In genomic region chr19:46515879-46516350, GRCh38 we compare ENCODE assay signal across 8 cellular contexts. TPM values are rescaled to one million over a fixed set of nuclear protein-coding genes. Genes with fewer than 3 reads are reported as not detected.
DNase-seq lines count a peak whose midpoint lies in the region; ATAC-seq, FAIRE-seq and TF ChIP-seq lines count a peak whose summit lies in the region.

No MANE protein-coding gene starts in this region.

- no peaks in the 10 kb centered on the region for H3K36me3 ChIP-seq in A673 (ENCODE audit: insufficient read depth, low read length, poor library complexity, severe bottlenecking)
- H3K36me3 ChIP-seq in adrenal gland (replicated peaks in 1 of 2) = no peaks in the 10 kb centered on the region
- no peaks in the 10 kb centered on the region for H3K36me3 ChIP-seq in keratinocyte (ENCODE audit: control insufficient read depth in 2 of 2, extremely low read depth in 1 of 2, insufficient read depth in 2 of 2, low read length in 2 of 2)
- no peaks in the 10 kb centered on the region for H3K36me3 ChIP-seq in upper lobe of right lung

- 16 to 22% (median 19%) methylated on average over 6 of the region's 6 CpGs for WGBS in adrenal gland, 4 donors

- H2AFZ ChIP-seq in keratinocyte (ENCODE audit: control insufficient read depth, low read length) = no peak overlapping the region

- TF ChIP-seq CTCF in A673 (conservative IDR thresholded peaks at IDR 0.05; ENCODE audit: low read depth, low read length) (peak; percentile 75), adrenal gland (IDR thresholded peaks at IDR 0.05) (peak; percentile 44 to 77 (median 62)), keratinocyte (optimal IDR thresholded peaks at IDR 0.05 in 1 of 3, IDR thresholded peaks at IDR 0.05 in 1 of 3, conservative IDR thresholded peaks at IDR 0.05 in 1 of 3; ENCODE audit: extremely low read depth in 1 of 3, insufficient read depth in 2 of 3, low read length in 3 of 3) (peak; percentile 49 to 66 (median 54)), upper lobe of right lung (IDR thresholded peaks at IDR 0.05) (peak; percentile 65)

- no TSS peak for BruUV-seq in A673 (replicated peaks; lab: Mats Ljungman, UMichigan)

- no peak overlapping the region for H3K27ac ChIP-seq in A673 (ENCODE audit: low read depth, low read length, poor library complexity, severe bottlenecking)
- no peak overlapping the region for H3K27ac ChIP-seq in adrenal gland
- no peak overlapping the region for H3K27ac ChIP-seq in keratinocyte (ENCODE audit: control insufficient read depth, insufficient read depth, low read length)
- no peak overlapping the region for H3K27ac ChIP-seq in upper lobe of right lung

- intact Hi-C loops in A673 (cut with micrococcal nuclease; ENCODE audit: unreplicated experiment) = loop anchor here (10.0 kb wide), 1 partner anchor 441 kb away; no protein-coding TSS in a partner anchor
- intact Hi-C loops in adrenal gland (cut with DNase I) = loop anchor here (5.0 to 10.0 kb wide), 3 partner anchors 34 to 231 kb away; no protein-coding TSS in a partner anchor
- intact Hi-C loops in upper lobe of right lung (cut with DNase I) = no loop called here

- H3K4me1 ChIP-seq in A673 (ENCODE audit: insufficient read depth, low read length, poor library complexity, severe bottlenecking) = no peaks in the 10 kb centered on the region
- no peaks in the 10 kb centered on the region for H3K4me1 ChIP-seq in adrenal gland (replicated peaks in 1 of 2)
- peaks cover 3% of the 10 kb centered on the region for H3K4me1 ChIP-seq in keratinocyte (ENCODE audit: control insufficient read depth, extremely low read depth, insufficient read depth, low read length)
- H3K4me1 ChIP-seq in upper lobe of right lung = peaks cover 3% of the 10 kb centered on the region

- dilution Hi-C loops in keratinocyte (cut with MboI; ENCODE audit: extremely low pct_ligation_motif_present, low sequenced_read_pairs) = no loop called here

- no peaks in the 10 kb centered on the region for H4K20me1 ChIP-seq in keratinocyte (ENCODE audit: control insufficient read depth, extremely low read depth, insufficient read depth, low read length)

- H3K27me3 ChIP-seq in A673 (replicated peaks; ENCODE audit: insufficient read depth, low read depth, low read length, poor library complexity) (no peaks in the 10 kb centered on the region), adrenal gland (no peaks in the 10 kb centered on the region), keratinocyte (ENCODE audit: control insufficient read depth, extremely low read depth, insufficient read depth, low read length) (no peaks in the 10 kb centered on the region), upper lobe of right lung (peaks cover 11% of the 10 kb centered on the region)

- no peaks in the 10 kb centered on the region for H3K9me3 ChIP-seq in A673 (ENCODE audit: low read depth, low read length, poor library complexity, severe bottlenecking)
- H3K9me3 ChIP-seq in adrenal gland (replicated peaks in 1 of 3) = no peaks in the 10 kb centered on the region
- H3K9me3 ChIP-seq in keratinocyte (ENCODE audit: control insufficient read depth, low read depth, low read length) = peaks cover 2% of the 10 kb centered on the region
- H3K9me3 ChIP-seq in upper lobe of right lung = no peaks in the 10 kb centered on the region

- H3K4me3 ChIP-seq in A673 (ENCODE audit: low read depth, low read length, poor library complexity, severe bottlenecking) = no peak overlapping the region
- no peak overlapping the region for H3K4me3 ChIP-seq in adrenal gland
- H3K4me3 ChIP-seq in keratinocyte (ENCODE audit: control insufficient read depth in 2 of 3, extremely low read depth in 1 of 3, insufficient read depth in 2 of 3, low read depth in 1 of 3, low read length in 3 of 3) = no peak overlapping the region
- no peak overlapping the region for H3K4me3 ChIP-seq in upper lobe of right lung

- peak; percentile 77 for DNase-seq in A673 (ENCODE audit: low spot score)
- peak; percentile 44 for DNase-seq in EL
- peak; percentile 36 for DNase-seq in NCI-H226
- peak in 1 of 7 donors; percentile 26 for DNase-seq in adrenal gland
- no peak for DNase-seq in keratinocyte (ENCODE audit: low read depth, low spot score)
- DNase-seq in upper lobe of right lung = no peak
- DNase-seq in NCI-H187 treated with DMSO at 0.1 percent for 48 hours (lab: John Stamatoyannopoulos, UW) = no peak

- H3K9me1 ChIP-seq in keratinocyte (ENCODE audit: control insufficient read depth, extremely low read depth, insufficient read depth, low read length) = no peaks in the 10 kb centered on the region

- no peak for FAIRE-seq in keratinocyte (lab: Jason Lieb, UNC)

- ATAC-seq in upper lobe of right lung = peak; percentile 52
- ATAC-seq in GM21526 (IDR thresholded peaks at IDR 0.05; ENCODE audit: low FRiP score, unreplicated experiment) = no peak

- CTCF ChIA-PET in A673 (lab: Charles Lee) = interaction anchor here (0.5 to 0.7 kb wide), 5 partner anchors 70 to 646 kb away, joined by 3 to 5 read pairs (median 3); partner anchors contain the start of gene HIF3A

- POLR2A ChIA-PET in A673 (lab: Charles Lee; ENCODE audit: low non-redundant PET) = no interaction called here

- no peaks in the 10 kb centered on the region for H3K79me2 ChIP-seq in keratinocyte (ENCODE audit: control insufficient read depth, insufficient read depth, low read length)

- TF ChIP-seq POLR2A in adrenal gland (IDR thresholded peaks at IDR 0.05) = no peak

- no peak overlapping the region for H3K9ac ChIP-seq in keratinocyte (ENCODE audit: control insufficient read depth, extremely low read depth, insufficient read depth, low read length)

- H3K4me2 ChIP-seq in keratinocyte (ENCODE audit: control insufficient read depth, extremely low read depth, insufficient read depth, low read depth, low read length) = no peak overlapping the region

RNA-seq across cellular contexts. Expression of gene PNMA8B, which starts 20.2 kb away (rescaled TPM):
- total RNA-seq in A673 (2021) = 0.75 and 0.81 TPM in 2 replicates
- 10 to 100 TPM; 27.9 to 63.4 (median 36.4) TPM for total RNA-seq in adrenal gland
- 10 to 100 TPM in 1 of 3 donors, 1 to 10 TPM in 2; 7.6 to 15.1 (median 7.9) TPM for polyA plus RNA-seq in adrenal gland
- polyA plus RNA-seq in keratinocyte = 0.01 TPM in 1 of 3 replicates, not detected in the others
- polyA plus RNA-seq in keratinocyte (2011; ENCODE audit: low read depth) = not detected
- polyA plus RNA-seq in keratinocyte (2011; cell fraction: cytosol; rRNA removed) = not detected in 2 replicates
- 0.03 TPM in 1 of 2 replicates, not detected in the other for polyA plus RNA-seq in keratinocyte (2011; cell fraction: nucleus; rRNA removed)
- polyA plus RNA-seq in keratinocyte (2012; ENCODE audit: low replicate concordance) = 0.03 and 0.04 TPM in 2 replicates
- polyA minus RNA-seq in keratinocyte = 0.07 TPM in 1 of 3 replicates, not detected in the others
- not detected for polyA minus RNA-seq in keratinocyte (2011; cell fraction: cytosol; rRNA and poly(A)+ RNA removed)
- not detected in 2 replicates for polyA minus RNA-seq in keratinocyte (2011; cell fraction: nucleus; rRNA and poly(A)+ RNA removed)
- total RNA-seq in upper lobe of right lung = 1.9 TPM

RNA-seq across cellular contexts. Expression of gene PNMA8A, which starts 44.6 kb away (rescaled TPM):
- 12.8 and 15.9 TPM in 2 replicates for total RNA-seq in A673 (2021)
- total RNA-seq in adrenal gland = 10 to 100 TPM; 29.7 to 54.8 (median 44.2) TPM
- 10 to 100 TPM in 2 of 3 donors, 1 to 10 TPM in 1; 7.6 to 61.7 (median 14.2) TPM for polyA plus RNA-seq in adrenal gland
- polyA plus RNA-seq in keratinocyte = 0.16 to 0.28 TPM (median 0.24 TPM) in 3 replicates
- 0.84 TPM for polyA plus RNA-seq in keratinocyte (2011; ENCODE audit: low read depth)
- polyA plus RNA-seq in keratinocyte (2011; cell fraction: cytosol; rRNA removed) = 0.21 TPM in 2 replicates
- polyA plus RNA-seq in keratinocyte (2011; cell fraction: nucleus; rRNA removed) = 0.23 and 0.24 TPM in 2 replicates
- 0.19 and 1.0 TPM in 2 replicates for polyA plus RNA-seq in keratinocyte (2012; ENCODE audit: low replicate concordance)
- polyA minus RNA-seq in keratinocyte = 0.38 to 1.4 TPM in 2 of 3 replicates, not detected in the other
- not detected for polyA minus RNA-seq in keratinocyte (2011; cell fraction: cytosol; rRNA and poly(A)+ RNA removed)
- polyA minus RNA-seq in keratinocyte (2011; cell fraction: nucleus; rRNA and poly(A)+ RNA removed) = not detected in 2 replicates
- total RNA-seq in upper lobe of right lung = 1.8 TPM

Comparison
In these comparisons a context has a peak if more than half of its experiments do, and no peak if none do; other contexts are left out.
1. DNase-seq: peak in A673 (single experiment), EL (single experiment) and NCI-H226 (single experiment); none in keratinocyte (single experiment), upper lobe of right lung (single experiment) and NCI-H187 treated with DMSO at 0.1 percent for 48 hours (single experiment).
2. Peak in every context shown above with its lines, with median percentiles within 50 percentile points of each other: CTCF ChIP-seq.